15 cellular contexts compared by ENCODE assay signal in genomic region chr1:231106347-231106746, GRCh38. TPM values are rescaled to one million over a fixed set of nuclear protein-coding genes. Genes with fewer than 3 reads are reported as not detected.
A peak's percentile ranks its signal among the peaks of the same experiment; 100 is the strongest.
DNase-seq lines count a peak whose midpoint lies in the region; ATAC-seq and TF ChIP-seq lines count a peak whose summit lies in the region.
"Had no signal": no experiment of that assay in that cellular context is flagged by ENCODE, and none has a peak within 500 bp of the region (broad histone marks: within the 10 kb centered on the region; RNA-seq: fewer than 3 reads in every experiment).

No MANE protein-coding gene starts in this region.

- DNase-seq in Daoy (ENCODE audit: low read depth), result peak; percentile 72
- DNase-seq in NCI-H226, result peak; percentile 1
- peak; percentile 85 for DNase-seq in choroid plexus epithelial cell (ENCODE audit: low read depth)
- no peak for DNase-seq in stimulated activated naive CD4-positive, alpha-beta T cell treated with Interleukin-2 at 50 U/mL for 16 hours (lab: John Stamatoyannopoulos, UW)
- DNase-seq in activated CD8-positive, alpha-beta T cell treated with anti-CD3 and anti-CD28 coated beads for 36 hours, result no peak
- no peak for DNase-seq in middle frontal gyrus (ENCODE audit: extremely low spot score, low spot score)
- DNase-seq: activated CD4-positive, alpha-beta T cell treated with anti-CD3 and anti-CD28 coated beads, Interleukin-2, amount 10 ng/mL, durations not matched to agents 7 days and 5 days; activated naive CD8-positive, alpha-beta T cell treated with anti-CD3 and anti-CD28 coated beads, Interleukin-2, amount 10 ng/mL, durations not matched to agents 7 days and 5 days; DMS53; GM23248; midbrain had no signal

- peak overlapping the region; percentile 3 to 35 (median 18) for H3K27ac Mint-ChIP-seq in nephron
- no peak overlapping the region for H3K27ac Mint-ChIP-seq in activated CD8-positive, alpha-beta T cell treated with anti-CD3 and anti-CD28 coated beads for 36 hours
- H3K27ac Mint-ChIP-seq: activated CD4-positive, alpha-beta T cell treated with anti-CD3 and anti-CD28 coated beads, Interleukin-2, amount 10 ng/mL, durations not matched to agents 7 days and 5 days; activated naive CD8-positive, alpha-beta T cell treated with anti-CD3 and anti-CD28 coated beads, Interleukin-2, amount 10 ng/mL, durations not matched to agents 7 days and 5 days; stimulated activated memory B cell treated with anti-CD40 and anti-IgM and Interleukin-4, amounts not matched to agents 10 μg/mL and 1 μg/mL and 100 μg/mL, for 72 hours had no signal

- intact Hi-C loops in activated CD8-positive, alpha-beta T cell treated with anti-CD3 and anti-CD28 coated beads for 36 hours (cut with micrococcal nuclease), result no loop called here

- no peaks in the 10 kb centered on the region for H3K36me3 Mint-ChIP-seq in nephron (ENCODE audit: low read depth)
- H3K36me3 Mint-ChIP-seq in activated CD8-positive, alpha-beta T cell treated with anti-CD3 and anti-CD28 coated beads for 36 hours (ENCODE audit: low read depth), result no peaks in the 10 kb centered on the region
- H3K36me3 Mint-ChIP-seq: activated naive CD8-positive, alpha-beta T cell treated with anti-CD3 and anti-CD28 coated beads, Interleukin-2, amount 10 ng/mL, durations not matched to agents 7 days and 5 days; stimulated activated memory B cell treated with anti-CD40 and anti-IgM and Interleukin-4, amounts not matched to agents 10 μg/mL and 1 μg/mL and 100 μg/mL, for 72 hours had no signal

- H3K9me3 Mint-ChIP-seq in nephron, result no peaks in the 10 kb centered on the region
- no peaks in the 10 kb centered on the region for H3K9me3 Mint-ChIP-seq in activated CD8-positive, alpha-beta T cell treated with anti-CD3 and anti-CD28 coated beads for 36 hours
- H3K9me3 Mint-ChIP-seq: activated CD4-positive, alpha-beta T cell treated with anti-CD3 and anti-CD28 coated beads, Interleukin-2, amount 10 ng/mL, durations not matched to agents 7 days and 5 days; stimulated activated memory B cell treated with anti-CD40 and anti-IgM and Interleukin-4, amounts not matched to agents 10 μg/mL and 1 μg/mL and 100 μg/mL, for 72 hours had no signal

- H3K4me1 Mint-ChIP-seq in nephron, result peaks cover 24% of the 10 kb centered on the region
- H3K4me1 Mint-ChIP-seq in activated CD8-positive, alpha-beta T cell treated with anti-CD3 and anti-CD28 coated beads for 36 hours (ENCODE audit: low read depth), result peaks cover 14% of the 10 kb centered on the region

- H3K27me3 Mint-ChIP-seq in nephron (ENCODE audit: low read depth), result peaks cover 6% of the 10 kb centered on the region
- peaks cover 8% of the 10 kb centered on the region for H3K27me3 Mint-ChIP-seq in activated CD8-positive, alpha-beta T cell treated with anti-CD3 and anti-CD28 coated beads for 36 hours

- CTCF ChIA-PET in activated CD8-positive, alpha-beta T cell treated with anti-CD3 and anti-CD28 coated beads for 36 hours (lab: Charles Lee), result interaction anchor here (1.0 kb wide), 1 partner anchor 14 kb away, joined by 3 read pairs; no protein-coding TSS in a partner anchor

- POLR2A ChIA-PET in activated CD8-positive, alpha-beta T cell treated with anti-CD3 and anti-CD28 coated beads for 36 hours (lab: Charles Lee), result interaction anchor here (0.5 kb wide), 1 partner anchor 19 kb away, joined by 3 read pairs; no protein-coding TSS in a partner anchor

- H3K4me3 ChIP-seq in choroid plexus epithelial cell (ENCODE audit: low read depth, low read length), result no peak overlapping the region
- H3K4me3 ChIP-seq: GM23248 had no signal

- ATAC-seq in activated CD8-positive, alpha-beta T cell treated with anti-CD3 and anti-CD28 coated beads for 36 hours, result no peak
- ATAC-seq in HG02870 (IDR thresholded peaks at IDR 0.05; ENCODE audit: unreplicated experiment), result no peak
- ATAC-seq: Panc1; stimulated activated memory B cell treated with anti-CD40 and anti-IgM and Interleukin-4, amounts not matched to agents 10 μg/mL and 1 μg/mL and 100 μg/mL, for 72 hours had no signal

- peak overlapping the region in 1 of 3 experiments; percentile 1 for H3K4me3 Mint-ChIP-seq in nephron
- no peak overlapping the region for H3K4me3 Mint-ChIP-seq in activated CD8-positive, alpha-beta T cell treated with anti-CD3 and anti-CD28 coated beads for 36 hours
- H3K4me3 Mint-ChIP-seq: activated CD4-positive, alpha-beta T cell treated with anti-CD3 and anti-CD28 coated beads, Interleukin-2, amount 10 ng/mL, durations not matched to agents 7 days and 5 days; activated naive CD8-positive, alpha-beta T cell treated with anti-CD3 and anti-CD28 coated beads, Interleukin-2, amount 10 ng/mL, durations not matched to agents 7 days and 5 days; stimulated activated memory B cell treated with anti-CD40 and anti-IgM and Interleukin-4, amounts not matched to agents 10 μg/mL and 1 μg/mL and 100 μg/mL, for 72 hours had no signal

- TF ChIP-seq CTCF in choroid plexus epithelial cell (conservative IDR thresholded peaks at IDR 0.05; ENCODE audit: low read depth, low read length), result no peak
- no peak for TF ChIP-seq CTCF in nephron (IDR thresholded peaks at IDR 0.05; ENCODE audit: unreplicated experiment in 3 of 3)
- TF ChIP-seq CTCF in activated CD8-positive, alpha-beta T cell treated with anti-CD3 and anti-CD28 coated beads for 36 hours (IDR thresholded peaks at IDR 0.05), result no peak

RNA-seq across cellular contexts. Expression of gene TRIM67, which starts 55.5 kb away (rescaled TPM):
- total RNA-seq in Daoy (2014; rRNA removed; shearing (Covaris generic)), result 0.17 TPM in 1 of 2 replicates, not detected in the other
- not detected for total RNA-seq in activated CD8-positive, alpha-beta T cell treated with anti-CD3 and anti-CD28 coated beads for 36 hours
- total RNA-seq: activated CD4-positive, alpha-beta T cell treated with anti-CD3 and anti-CD28 coated beads, Interleukin-2, amount 10 ng/mL, durations not matched to agents 7 days and 5 days; activated naive CD8-positive, alpha-beta T cell treated with anti-CD3 and anti-CD28 coated beads, Interleukin-2, amount 10 ng/mL, durations not matched to agents 7 days and 5 days; GM23248 had no signal

Comparison
In these comparisons a context has a peak if more than half of its experiments do, and no peak if none do; other contexts are left out.
1. DNase-seq: peak in Daoy (single experiment), NCI-H226 (single experiment) and choroid plexus epithelial cell (single experiment); none in stimulated activated naive CD4-positive, alpha-beta T cell treated with Interleukin-2 at 50 U/mL for 16 hours (single experiment), activated CD8-positive, alpha-beta T cell treated with anti-CD3 and anti-CD28 coated beads for 36 hours (single experiment) and middle frontal gyrus (single experiment).